In genomic region chr18:57841568-57841967, GRCh38 we compare ENCODE assay signal across 12 cellular contexts. TPM values are rescaled to one million over a fixed set of nuclear protein-coding genes. Genes with fewer than 3 reads are reported as not detected.
DNase-seq lines count a peak whose midpoint lies in the region; ATAC-seq and FAIRE-seq lines count a peak whose summit lies in the region.
"Had no signal": no experiment of that assay in that cellular context is flagged by ENCODE, and none has a peak within 500 bp of the region (broad histone marks: within the 10 kb centered on the region; RNA-seq: fewer than 3 reads in every experiment).

No MANE protein-coding gene starts in this region.

- DNase-seq in activated naive CD4-positive, alpha-beta T cell (lab: John Stamatoyannopoulos, UW), result no peak
- no peak for DNase-seq in stimulated activated naive CD8-positive, alpha-beta T cell treated with anti-CD3 and anti-CD28 coated beads, Interleukin-15, Interleukin-2, amounts not matched to agents 100 U/mL and 50 U/mL, for 24 hours
- DNase-seq in NCI-H2227 treated with DMSO at 0.1 percent for 48 hours (lab: John Stamatoyannopoulos, UW), result no peak
- no peak for DNase-seq in small intestine
- DNase-seq: activated CD4-positive, alpha-beta T cell treated with anti-CD3 and anti-CD28 coated beads for 4 hours; NCI-H345 had no signal

- H3K27me3 Mint-ChIP-seq in activated naive CD4-positive, alpha-beta T cell treated with anti-CD3 and anti-CD28 coated beads, Interleukin-2, amount 50 U/mL, for 24 hours, result peaks cover 8% of the 10 kb centered on the region

- H3K4me1 ChIP-seq in small intestine (ENCODE audit: control insufficient read depth in 2 of 2, insufficient read depth in 1 of 2, low read depth in 1 of 2, low read length in 1 of 2), result peaks cover 0 to 3% of the 10 kb centered on the region in 2 donors
- H3K4me1 ChIP-seq: HAP-1 had no signal

- peaks cover 7% of the 10 kb centered on the region for H3K9me3 Mint-ChIP-seq in activated naive CD4-positive, alpha-beta T cell treated with anti-CD3 and anti-CD28 coated beads, Interleukin-2, amount 50 U/mL, for 24 hours

- H3K36me3 ChIP-seq in small intestine (ENCODE audit: control insufficient read depth in 2 of 2, insufficient read depth in 2 of 2, low read length in 2 of 2), result no peaks in the 10 kb centered on the region
- H3K36me3 ChIP-seq: HAP-1 had no signal

- H3K4me1 Mint-ChIP-seq in activated naive CD4-positive, alpha-beta T cell treated with anti-CD3 and anti-CD28 coated beads, Interleukin-2, amount 50 U/mL, for 24 hours, result peaks cover 22% of the 10 kb centered on the region

- H3K4me3 ChIP-seq in small intestine (ENCODE audit: low read depth in 1 of 2, low read length in 2 of 2), result no peak overlapping the region
- H3K4me3 ChIP-seq: HAP-1 had no signal

- peak overlapping the region; percentile 32 for H3K27ac Mint-ChIP-seq in activated naive CD4-positive, alpha-beta T cell treated with anti-CD3 and anti-CD28 coated beads, Interleukin-2, amount 50 U/mL, for 24 hours

- H3K9me3 ChIP-seq in small intestine (ENCODE audit: control insufficient read depth, low read depth), result no peaks in the 10 kb centered on the region
- H3K9me3 ChIP-seq: HAP-1 had no signal

- WGBS in small intestine, 3 donors, result 66 to 77% (median 74%) methylated on average over 2 of the region's 2 CpGs

- H3K36me3 Mint-ChIP-seq in activated naive CD4-positive, alpha-beta T cell treated with anti-CD3 and anti-CD28 coated beads, Interleukin-2, amount 50 U/mL, for 24 hours, result no peaks in the 10 kb centered on the region

- H3K27me3 ChIP-seq in small intestine (ENCODE audit: control insufficient read depth in 2 of 2, insufficient read depth in 2 of 2, low read length in 2 of 2), result no peaks in the 10 kb centered on the region

- peak; percentile 41 for ATAC-seq in GM21526 (IDR thresholded peaks at IDR 0.05; ENCODE audit: low FRiP score, unreplicated experiment)
- ATAC-seq in HG03280 (IDR thresholded peaks at IDR 0.05; ENCODE audit: unreplicated experiment), result peak; percentile 37
- ATAC-seq in stimulated activated naive CD8-positive, alpha-beta T cell treated with anti-CD3 and anti-CD28 coated beads, Interleukin-15, Interleukin-2, amounts not matched to agents 100 U/mL and 50 U/mL, for 24 hours, result peak; percentile 66
- no peak for ATAC-seq in GM18873 (IDR thresholded peaks at IDR 0.05; ENCODE audit: low FRiP score, unreplicated experiment)

- no peak overlapping the region for H3K4me3 Mint-ChIP-seq in activated naive CD4-positive, alpha-beta T cell treated with anti-CD3 and anti-CD28 coated beads, Interleukin-2, amount 50 U/mL, for 24 hours

- no peak for FAIRE-seq in small intestine (lab: Jason Lieb, UNC)

- no peak overlapping the region for H3K27ac ChIP-seq in small intestine (ENCODE audit: low read depth in 1 of 2, low read length in 1 of 2)

RNA-seq across cellular contexts. Expression of gene ATP8B1, which starts 38.5 kb away (rescaled TPM):
- 10 to 100 TPM; 25.5 to 57.1 (median 28.4) TPM for polyA plus RNA-seq in small intestine
- polyA plus RNA-seq: neural cell had no signal
